24 cellular contexts compared by ENCODE assay signal in genomic region chr2:136767030-136767429, GRCh38. TPM values are rescaled to one million over a fixed set of nuclear protein-coding genes. Genes with fewer than 3 reads are reported as not detected.
DNase-seq lines count a peak whose midpoint lies in the region; ATAC-seq and TF ChIP-seq lines count a peak whose summit lies in the region.
"Had no signal": no experiment of that assay in that cellular context is flagged by ENCODE, and none has a peak within 500 bp of the region (broad histone marks: within the 10 kb centered on the region; RNA-seq: fewer than 3 reads in every experiment).

No MANE protein-coding gene starts in this region.

- H3K4me2 ChIP-seq in GM23338, result peak overlapping the region; percentile 97; the same call in 1 of the 2 replicates
- H3K4me2 ChIP-seq: BLaER1 had no signal

- H3K9ac ChIP-seq in endodermal cell (ENCODE audit: extremely low read depth, low read length, poor library complexity, severe bottlenecking), result no peak overlapping the region
- H3K9ac ChIP-seq: BLaER1 had no signal

- H3F3A ChIP-seq in GM23338 (replicated peaks; ENCODE audit: low read depth), result no peaks in the 10 kb centered on the region

- H3K27me3 ChIP-seq in GM23338 (ENCODE audit: insufficient read depth), result peaks cover 70% of the 10 kb centered on the region
- H3K27me3 ChIP-seq in endodermal cell (ENCODE audit: control insufficient read depth, insufficient read depth, low read length, poor library complexity, severe bottlenecking), result peaks cover 81% of the 10 kb centered on the region
- H3K27me3 ChIP-seq: BLaER1 had no signal

- WGBS in endodermal cell (ENCODE audit: insufficient coverage in 1 of 2, insufficient read length in 1 of 2), 2 experiments, result 38 to 47% methylated on average over 2 of the region's 2 CpGs

- no peaks in the 10 kb centered on the region for H3K9me3 Mint-ChIP-seq in GM23338
- no peaks in the 10 kb centered on the region for H3K9me3 Mint-ChIP-seq in endodermal cell
- H3K9me3 Mint-ChIP-seq in neural crest cell, result no peaks in the 10 kb centered on the region
- H3K9me3 Mint-ChIP-seq: activated CD4-positive, alpha-beta T cell treated with anti-CD3 and anti-CD28 coated beads, Interleukin-2, amount 10 ng/mL, durations not matched to agents 24 days and 14 days; activated T-cell treated with anti-CD3 and anti-CD28 coated beads, Interleukin-2, amount 50 U/mL, for 4 hours; T-helper 2 cell treated with Interferon-gamma antibody and Interleukin-4, amounts not matched to agents 5 μg/mL and 100 μg/mL, for 36 hours had no signal

- peak overlapping the region; percentile 87 for H3K4me3 Mint-ChIP-seq in GM23338
- peak overlapping the region; percentile 65 for H3K4me3 Mint-ChIP-seq in endodermal cell
- peak overlapping the region; percentile 81 for H3K4me3 Mint-ChIP-seq in neural crest cell
- H3K4me3 Mint-ChIP-seq: activated CD4-positive, alpha-beta T cell treated with anti-CD3 and anti-CD28 coated beads, Interleukin-2, amount 10 ng/mL, durations not matched to agents 24 days and 14 days; activated T-cell treated with anti-CD3 and anti-CD28 coated beads, Interleukin-2, amount 50 U/mL, for 4 hours; HFFc6; T-helper 2 cell treated with Interferon-gamma antibody and Interleukin-4, amounts not matched to agents 5 μg/mL and 100 μg/mL, for 36 hours had no signal

- no peak for ATAC-seq in GM23338
- ATAC-seq: activated T-cell treated with anti-CD3 and anti-CD28 coated beads, Interleukin-2, amount 50 U/mL, for 4 hours; sciatic nerve had no signal

- peaks cover 12% of the 10 kb centered on the region for H3K4me1 Mint-ChIP-seq in GM23338
- peaks cover 19% of the 10 kb centered on the region for H3K4me1 Mint-ChIP-seq in endodermal cell
- peaks cover 12% of the 10 kb centered on the region for H3K4me1 Mint-ChIP-seq in neural crest cell

- H3K4me1 ChIP-seq in GM23338 (ENCODE audit: insufficient read depth) (peaks cover 21% of the 10 kb centered on the region), endodermal cell (ENCODE audit: control insufficient read depth, insufficient read depth, low read length) (peaks cover 5% of the 10 kb centered on the region)
- H3K4me1 ChIP-seq: BLaER1, breast epithelium had no signal

- H3K36me3 ChIP-seq in GM23338 (ENCODE audit: insufficient read depth) (no peaks in the 10 kb centered on the region), endodermal cell (ENCODE audit: control insufficient read depth, insufficient read depth, low read length) (no peaks in the 10 kb centered on the region)
- H3K36me3 ChIP-seq: BLaER1, breast epithelium, upper lobe of left lung had no signal

- no peaks in the 10 kb centered on the region for H3K79me2 ChIP-seq in GM23338 (replicated peaks; ENCODE audit: insufficient read depth)

- H2AFZ ChIP-seq in GM23338, result no peak overlapping the region

- H3K36me3 Mint-ChIP-seq in GM23338 (ENCODE audit: low read depth), result no peaks in the 10 kb centered on the region
- no peaks in the 10 kb centered on the region for H3K36me3 Mint-ChIP-seq in endodermal cell (ENCODE audit: low read depth)
- H3K36me3 Mint-ChIP-seq in neural crest cell (ENCODE audit: low read depth), result peaks cover 4% of the 10 kb centered on the region

- H3K4me3 ChIP-seq in GM23338 (peak overlapping the region; percentile 80; the same call in 1 of the 2 replicates), endodermal cell (ENCODE audit: low read length) (peak overlapping the region; percentile 82)
- H3K4me3 ChIP-seq: BLaER1, upper lobe of left lung had no signal

- H3K27me3 Mint-ChIP-seq in GM23338 (ENCODE audit: insufficient read depth, low read depth, poor library complexity), result peaks cover 36% of the 10 kb centered on the region
- peaks cover 82% of the 10 kb centered on the region for H3K27me3 Mint-ChIP-seq in endodermal cell (ENCODE audit: insufficient read depth)
- peaks cover 98% of the 10 kb centered on the region for H3K27me3 Mint-ChIP-seq in neural crest cell (ENCODE audit: low read depth)

- peaks cover 3% of the 10 kb centered on the region; the same call in 1 of the 2 replicates for H4K20me1 ChIP-seq in GM23338 (replicated peaks; ENCODE audit: insufficient read depth)
- H4K20me1 ChIP-seq: BLaER1 had no signal

- H3K9me3 ChIP-seq in endodermal cell (ENCODE audit: control insufficient read depth, low read length), result no peaks in the 10 kb centered on the region
- H3K9me3 ChIP-seq: breast epithelium, upper lobe of left lung had no signal

- DNase-seq in GM23338 (ENCODE audit: low spot score) (no peak), NCI-H2171 treated with DMSO at 0.1 percent for 48 hours (lab: John Stamatoyannopoulos, UW) (peak; percentile 77), endodermal cell (no peak), neural crest cell (ENCODE audit: low read depth, low spot score) (no peak), GM19238 (ENCODE audit: insufficient read length, low spot score) (no peak), activated gamma-delta T cell (lab: John Stamatoyannopoulos, UW) (no peak), A172 (ENCODE audit: low spot score) (no peak)
- DNase-seq: activated CD4-positive, alpha-beta T cell treated with anti-CD3 and anti-CD28 coated beads, Interleukin-2, amount 10 ng/mL, durations not matched to agents 24 days and 14 days; activated T-cell treated with anti-CD3 and anti-CD28 coated beads, Interleukin-2, amount 50 U/mL, for 4 hours; effector CD4-positive, alpha-beta T cell; GF-D8; HFFc6; mammary epithelial cell; NCI-H1694; OCI-M1; stimulated activated CD4-positive, alpha-beta T cell treated with anti-CD3 and anti-CD28 coated beads, Interleukin-12 subunit alpha, Interleukin-12 subunit beta, amount 100 ng/mL, for 4 hours; stimulated activated CD4-positive, alpha-beta T cell treated with anti-CD3 and anti-CD28 coated beads, Interleukin-4, amount 100 ng/mL, for 1 hour; upper lobe of left lung had no signal

- no peak overlapping the region for H3K27ac ChIP-seq in GM23338 (ENCODE audit: low read depth)
- H3K27ac ChIP-seq in endodermal cell (ENCODE audit: low read depth, low read length), result no peak overlapping the region
- H3K27ac ChIP-seq: BLaER1, breast epithelium, upper lobe of left lung had no signal

- TF ChIP-seq CTCF in GM23338 (conservative IDR thresholded peaks at IDR 0.05; ENCODE audit: low read depth in 2 of 2), result no peak
- TF ChIP-seq CTCF in endodermal cell (conservative IDR thresholded peaks at IDR 0.05), result no peak
- TF ChIP-seq CTCF in neural crest cell (conservative IDR thresholded peaks at IDR 0.05), result no peak

- no peaks in the 10 kb centered on the region for H3K9me2 ChIP-seq in GM23338 (ENCODE audit: insufficient read depth)

- H3K27ac Mint-ChIP-seq in GM23338, result no peak overlapping the region
- H3K27ac Mint-ChIP-seq in endodermal cell, result no peak overlapping the region
- no peak overlapping the region for H3K27ac Mint-ChIP-seq in neural crest cell (ENCODE audit: unreplicated experiment)
- H3K27ac Mint-ChIP-seq: activated CD4-positive, alpha-beta T cell treated with anti-CD3 and anti-CD28 coated beads, Interleukin-2, amount 10 ng/mL, durations not matched to agents 24 days and 14 days; HFFc6; T-helper 2 cell treated with Interferon-gamma antibody and Interleukin-4, amounts not matched to agents 5 μg/mL and 100 μg/mL, for 36 hours had no signal

TF ChIP-seq in GM23338, 12 proteins besides CTCF, POLR2A, EP300 and RAD21:
- TF ChIP-seq REST (IDR thresholded peaks at IDR 0.05; ENCODE audit: unreplicated experiment), result no peak
- TF ChIP-seq EZH2 (IDR thresholded peaks at IDR 0.05; ENCODE audit: low read depth, unreplicated experiment), result peak; percentile 4
- no peak for TF ChIP-seq CREB1 (CRISPR knock-in tag; IDR thresholded peaks at IDR 0.05; ENCODE audit: low read depth)
TF ChIP-seq in GM23338: peak in this region for 1.

RNA-seq across cellular contexts. Expression of gene THSD7B, which starts 1.7 kb away (rescaled TPM):
- 2.1 and 3.8 TPM in 2 replicates for total RNA-seq in GM23338 (2014; rRNA removed; shearing (Covaris generic))
- 0.86 and 0.97 TPM in 2 replicates for polyA plus RNA-seq in GM23338 (2016; fragmentation: Nextera tagmentation; extraction: Ambion mirVana)
- total RNA-seq in endodermal cell (1 to 10 TPM; 1.8 to 2.6 TPM), neural crest cell (0.16 and 0.19 TPM in 2 replicates)
- 0.71 TPM for polyA plus RNA-seq in endodermal cell (2013, experiment 1 of 2)
- 0.95 TPM for polyA plus RNA-seq in endodermal cell (2013, experiment 2 of 2)
- total RNA-seq in A172 (2014; rRNA removed; shearing (Covaris generic)), result 0.02 TPM in 1 of 2 replicates, not detected in the other
- total RNA-seq: activated CD4-positive, alpha-beta T cell treated with anti-CD3 and anti-CD28 coated beads, Interleukin-2, amount 10 ng/mL, durations not matched to agents 24 days and 14 days; activated CD8-positive, alpha-beta memory T cell treated with anti-CD3 and anti-CD28 coated beads for 36 hours; activated T-cell treated with anti-CD3 and anti-CD28 coated beads, Interleukin-2, amount 50 U/mL, for 4 hours had no signal
- polyA plus RNA-seq: AG04450 had no signal
